In genomic region chr4:973431-974397, GRCh38 we compare ENCODE assay signal across 1 cellular context.
TF ChIP-seq lines count a peak whose summit lies in the region.

A gene with protein sequence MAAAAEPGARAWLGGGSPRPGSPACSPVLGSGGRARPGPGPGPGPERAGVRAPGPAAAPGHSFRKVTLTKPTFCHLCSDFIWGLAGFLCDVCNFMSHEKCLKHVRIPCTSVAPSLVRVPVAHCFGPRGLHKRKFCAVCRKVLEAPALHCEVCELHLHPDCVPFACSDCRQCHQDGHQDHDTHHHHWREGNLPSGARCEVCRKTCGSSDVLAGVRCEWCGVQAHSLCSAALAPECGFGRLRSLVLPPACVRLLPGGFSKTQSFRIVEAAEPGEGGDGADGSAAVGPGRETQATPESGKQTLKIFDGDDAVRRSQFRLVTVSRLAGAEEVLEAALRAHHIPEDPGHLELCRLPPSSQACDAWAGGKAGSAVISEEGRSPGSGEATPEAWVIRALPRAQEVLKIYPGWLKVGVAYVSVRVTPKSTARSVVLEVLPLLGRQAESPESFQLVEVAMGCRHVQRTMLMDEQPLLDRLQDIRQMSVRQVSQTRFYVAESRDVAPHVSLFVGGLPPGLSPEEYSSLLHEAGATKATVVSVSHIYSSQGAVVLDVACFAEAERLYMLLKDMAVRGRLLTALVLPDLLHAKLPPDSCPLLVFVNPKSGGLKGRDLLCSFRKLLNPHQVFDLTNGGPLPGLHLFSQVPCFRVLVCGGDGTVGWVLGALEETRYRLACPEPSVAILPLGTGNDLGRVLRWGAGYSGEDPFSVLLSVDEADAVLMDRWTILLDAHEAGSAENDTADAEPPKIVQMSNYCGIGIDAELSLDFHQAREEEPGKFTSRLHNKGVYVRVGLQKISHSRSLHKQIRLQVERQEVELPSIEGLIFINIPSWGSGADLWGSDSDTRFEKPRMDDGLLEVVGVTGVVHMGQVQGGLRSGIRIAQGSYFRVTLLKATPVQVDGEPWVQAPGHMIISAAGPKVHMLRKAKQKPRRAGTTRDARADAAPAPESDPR (minus strand): TSS chr4:973569. CDS start chr4:973482, 87 bp downstream.

TF ChIP-seq in H1, 55 proteins besides CTCF, POLR2A, EP300 and RAD21 (continued from another document):
- TF ChIP-seq EZH2 (IDR thresholded peaks at IDR 0.05; ENCODE audit: low read depth, low read length, severe bottlenecking) (no peak), SP4 (IDR thresholded peaks at IDR 0.05; ENCODE audit: low read length) (0 out of 2 replicates have a peak, but pooled peaks have one; percentile 11), BACH1 (IDR thresholded peaks at IDR 0.05; ENCODE audit: low read length) (peak; percentile 59), HDAC6 (IDR thresholded peaks at IDR 0.05; ENCODE audit: low read depth, low read length) (no peak), KDM4A (IDR thresholded peaks at IDR 0.05; ENCODE audit: low read depth, low read length, severe bottlenecking) (peak; percentile 87), CREB1 (IDR thresholded peaks at IDR 0.05) (0 out of 2 replicates have a peak, but pooled peaks have one; percentile 29), NRF1 (IDR thresholded peaks at IDR 0.05; ENCODE audit: low read depth, low read length) (peak; percentile 72), TAF7 (optimal IDR thresholded peaks at IDR 0.05; ENCODE audit: borderline replicate concordance, low read depth, low read length) (no peak), SIRT6 (IDR thresholded peaks at IDR 0.05; ENCODE audit: low read length) (no peak), CBX8 (IDR thresholded peaks at IDR 0.05; ENCODE audit: borderline replicate concordance, low read depth, low read length) (no peak), TCF12 (IDR thresholded peaks at IDR 0.05; ENCODE audit: low read depth, low read length) (no peak), SP1 (IDR thresholded peaks at IDR 0.05; ENCODE audit: low read depth, low read length) (no peak), SUZ12 (IDR thresholded peaks at IDR 0.05; ENCODE audit: low read length) (no peak), USF2 (IDR thresholded peaks at IDR 0.05; ENCODE audit: low read length) (no peak), EGR1 (IDR thresholded peaks at IDR 0.05; ENCODE audit: borderline replicate concordance, low read depth, low read length) (no peak)
- TF ChIP-seq, protein P1, sequence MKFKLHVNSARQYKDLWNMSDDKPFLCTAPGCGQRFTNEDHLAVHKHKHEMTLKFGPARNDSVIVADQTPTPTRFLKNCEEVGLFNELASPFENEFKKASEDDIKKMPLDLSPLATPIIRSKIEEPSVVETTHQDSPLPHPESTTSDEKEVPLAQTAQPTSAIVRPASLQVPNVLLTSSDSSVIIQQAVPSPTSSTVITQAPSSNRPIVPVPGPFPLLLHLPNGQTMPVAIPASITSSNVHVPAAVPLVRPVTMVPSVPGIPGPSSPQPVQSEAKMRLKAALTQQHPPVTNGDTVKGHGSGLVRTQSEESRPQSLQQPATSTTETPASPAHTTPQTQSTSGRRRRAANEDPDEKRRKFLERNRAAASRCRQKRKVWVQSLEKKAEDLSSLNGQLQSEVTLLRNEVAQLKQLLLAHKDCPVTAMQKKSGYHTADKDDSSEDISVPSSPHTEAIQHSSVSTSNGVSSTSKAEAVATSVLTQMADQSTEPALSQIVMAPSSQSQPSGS (IDR thresholded peaks at IDR 0.05; ENCODE audit: low read length): no peak
